ENCODE assay signal across 25 cellular contexts in the genomic region with DNA sequence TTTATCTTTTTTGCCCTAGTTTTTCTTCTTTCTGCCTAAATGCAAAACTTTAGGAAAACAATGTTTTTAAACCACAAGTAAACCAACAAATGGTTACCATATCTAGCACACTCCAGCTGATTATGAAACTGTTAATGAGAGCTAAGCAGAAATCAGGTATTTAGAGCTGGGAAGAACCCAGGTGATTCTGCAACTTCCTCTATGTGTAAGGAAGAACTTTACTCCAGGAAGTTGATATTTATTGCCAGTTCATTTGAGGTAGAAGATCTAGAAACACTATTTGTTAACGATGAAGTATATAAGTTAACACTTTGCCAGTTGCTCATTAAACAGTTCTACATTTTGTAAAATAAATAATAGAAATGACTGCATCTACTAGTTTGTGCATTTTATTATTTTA. TPM values are rescaled to one million over a fixed set of nuclear protein-coding genes. Genes with fewer than 3 reads are reported as not detected.
"Had no signal": no experiment of that assay in that cellular context is flagged by ENCODE, and none has a peak within 500 bp of the region (broad histone marks: within the 10 kb centered on the region; RNA-seq: fewer than 3 reads in every experiment).

No MANE protein-coding gene starts in this region.

- H3K27ac ChIP-seq: left ventricle myocardium inferior, ovary, right atrium auricular region, right lobe of liver, tibial nerve, uterus had no signal

- ATAC-seq: naive thymus-derived CD4-positive, alpha-beta T cell; natural killer cell treated with Interleukin-12 subunit alpha and Interleukin-12 subunit beta and Interleukin-15 and Interleukin-18, amount 100 ng/mL, for 72 hours; right lobe of liver; stimulated activated effector memory CD8-positive, alpha-beta T cell treated with anti-CD3 and anti-CD28 coated beads, Interleukin-12 subunit alpha, Interleukin-12 subunit beta, amount 100 ng/mL, for 72 hours; stimulated activated naive CD8-positive, alpha-beta T cell treated with anti-CD3 and anti-CD28 coated beads, Interleukin-15, amount 100 ng/mL, for 72 hours had no signal

- DNase-seq: hippocampal formation; kidney; left ventricle myocardium inferior; mesendoderm; naive thymus-derived CD4-positive, alpha-beta T cell; ovary; right lobe of liver; stimulated activated CD4-positive, alpha-beta T cell treated with anti-CD3 and anti-CD28 coated beads, Interleukin-12 subunit alpha, Interleukin-12 subunit beta, amount 100 ng/mL, for 4 hours; stimulated activated CD4-positive, alpha-beta T cell treated with anti-CD3 and anti-CD28 coated beads, Interleukin-15, amount 100 ng/mL, for 24 hours; stimulated activated CD4-positive, alpha-beta T cell treated with anti-CD3 and anti-CD28 coated beads, Interleukin-2, amount 100 ng/mL, for 24 hours; stimulated activated CD4-positive, alpha-beta T cell treated with anti-CD3 and anti-CD28 coated beads, Interleukin-4, amount 100 ng/mL, for 1 hour; stimulated activated naive CD4-positive, alpha-beta T cell; stimulated activated naive CD8-positive, alpha-beta T cell treated with anti-CD3 and anti-CD28 coated beads, Interleukin-15, amount 100 ng/mL, for 72 hours; substantia nigra; uterus had no signal

- H3K4me3 Mint-ChIP-seq: mesothelial cell of epicardium; naive thymus-derived CD4-positive, alpha-beta T cell; natural killer cell treated with Interleukin-12 subunit alpha and Interleukin-12 subunit beta and Interleukin-15 and Interleukin-18, amount 100 ng/mL, for 72 hours; stimulated activated effector memory CD8-positive, alpha-beta T cell treated with anti-CD3 and anti-CD28 coated beads, Interleukin-12 subunit alpha, Interleukin-12 subunit beta, amount 100 ng/mL, for 72 hours; stimulated activated naive CD8-positive, alpha-beta T cell treated with anti-CD3 and anti-CD28 coated beads, Interleukin-15, amount 100 ng/mL, for 72 hours; type B pancreatic cell had no signal

- H3K36me3 Mint-ChIP-seq: mesothelial cell of epicardium; natural killer cell treated with Interleukin-12 subunit alpha and Interleukin-12 subunit beta and Interleukin-15 and Interleukin-18, amount 100 ng/mL, for 72 hours; stimulated activated effector memory CD8-positive, alpha-beta T cell treated with anti-CD3 and anti-CD28 coated beads, Interleukin-12 subunit alpha, Interleukin-12 subunit beta, amount 100 ng/mL, for 72 hours; type B pancreatic cell had no signal

- H3K27ac Mint-ChIP-seq: mesothelial cell of epicardium; naive thymus-derived CD4-positive, alpha-beta T cell; natural killer cell treated with Interleukin-12 subunit alpha and Interleukin-12 subunit beta and Interleukin-15 and Interleukin-18, amount 100 ng/mL, for 72 hours; progenitor cell of endocrine pancreas; stimulated activated effector memory CD8-positive, alpha-beta T cell treated with anti-CD3 and anti-CD28 coated beads, Interleukin-12 subunit alpha, Interleukin-12 subunit beta, amount 100 ng/mL, for 72 hours; stimulated activated naive CD8-positive, alpha-beta T cell treated with anti-CD3 and anti-CD28 coated beads, Interleukin-15, amount 100 ng/mL, for 72 hours; type B pancreatic cell had no signal

- H3K36me3 ChIP-seq: left ventricle myocardium inferior, ovary, right atrium auricular region, right lobe of liver, tibial nerve, uterus had no signal

- H3K9me3 Mint-ChIP-seq: mesothelial cell of epicardium; natural killer cell treated with Interleukin-12 subunit alpha and Interleukin-12 subunit beta and Interleukin-15 and Interleukin-18, amount 100 ng/mL, for 72 hours; stimulated activated effector memory CD8-positive, alpha-beta T cell treated with anti-CD3 and anti-CD28 coated beads, Interleukin-12 subunit alpha, Interleukin-12 subunit beta, amount 100 ng/mL, for 72 hours; stimulated activated naive CD8-positive, alpha-beta T cell treated with anti-CD3 and anti-CD28 coated beads, Interleukin-15, amount 100 ng/mL, for 72 hours; type B pancreatic cell had no signal

- H3K4me3 ChIP-seq: left ventricle myocardium inferior, lung, ovary, right atrium auricular region, right lobe of liver, tibial nerve, uterus had no signal

- H3K27me3 ChIP-seq: ovary had no signal

RNA-seq across cellular contexts. Expression of gene B3GALT1, which starts 5.2 kb away (rescaled TPM):
- total RNA-seq: left ventricle myocardium inferior; mononuclear cell; naive thymus-derived CD4-positive, alpha-beta T cell; pulmonary artery endothelial cell had no signal
- polyA plus RNA-seq: naive thymus-derived CD4-positive, alpha-beta T cell had no signal
